In the genomic region with DNA sequence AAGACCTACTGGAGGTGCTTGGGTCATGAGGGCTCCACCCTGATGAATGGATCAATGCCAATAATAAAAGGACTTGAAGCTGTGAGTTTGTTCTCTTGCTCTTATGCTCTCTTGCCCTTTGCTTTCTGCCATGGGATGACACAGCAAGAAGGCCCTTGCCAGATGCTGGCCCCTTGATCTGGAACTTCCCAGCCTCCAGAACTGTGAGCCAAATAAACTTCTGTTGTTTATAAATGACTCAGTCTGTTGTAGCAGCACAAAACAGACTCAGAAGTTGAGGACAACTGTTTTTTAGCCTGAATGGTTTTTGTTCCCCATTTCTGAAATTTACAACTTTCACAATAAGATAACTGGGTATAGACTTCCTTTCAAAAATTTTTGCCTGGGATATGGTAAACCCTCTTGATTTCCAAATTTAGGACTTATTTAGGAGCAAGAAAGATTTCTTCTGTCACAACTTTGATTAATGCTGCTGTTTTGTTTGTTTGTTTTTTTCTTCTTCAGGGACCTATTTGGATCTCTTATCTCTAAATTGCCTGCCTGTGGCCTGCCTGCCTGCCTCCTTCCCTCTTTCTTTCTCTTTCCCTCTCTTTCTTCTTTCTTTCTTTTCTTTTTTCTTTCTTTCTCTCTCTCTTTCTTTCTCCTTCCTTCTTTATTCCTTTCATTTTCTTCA, we compare ENCODE assay signal across 8 cellular contexts. TPM values are rescaled to one million over a fixed set of nuclear protein-coding genes. Genes with fewer than 3 reads are reported as not detected.
A peak's percentile ranks its signal among the peaks of the same experiment; 100 is the strongest.
DNase-seq lines count a peak whose midpoint lies in the region; ATAC-seq lines count a peak whose summit lies in the region.

No MANE protein-coding gene starts in this region.

- DNase-seq in H4 (ENCODE audit: low spot score) (peak; percentile 62), NOMO-1 (lab: John Stamatoyannopoulos, UW; ENCODE audit: unreplicated experiment in 2 of 2) (peak; percentile 40 to 90), iris pigment epithelial cell (ENCODE audit: low read depth) (peak; percentile 85), UCSD-AML1 (lab: John Stamatoyannopoulos, UW; ENCODE audit: unreplicated experiment) (no peak), NCI-H526 (lab: John Stamatoyannopoulos, UW) (no peak)
- DNase-seq in activated effector memory CD4-positive, alpha-beta T cell treated with anti-CD3 and anti-CD28 coated beads, Interleukin-2, amount 50 U/mL, for 16 hours = no peak
- no peak for DNase-seq in stimulated activated CD4-positive, alpha-beta T cell treated with anti-CD3 and anti-CD28 coated beads, Interleukin-12 subunit alpha, Interleukin-12 subunit beta, amount 100 ng/mL, for 4 hours

- ATAC-seq in GM18499 (IDR thresholded peaks at IDR 0.05; ENCODE audit: insufficient read depth, unreplicated experiment) = peak; percentile 63

RNA-seq across cellular contexts. Expression of gene ENTPD1, which starts 12.1 kb away (rescaled TPM):
- 0.12 TPM in 1 of 2 replicates, not detected in the other for total RNA-seq in H4 (2014; rRNA removed; shearing (Covaris generic))

Comparison
In these comparisons a context has a peak if more than half of its experiments do, and no peak if none do; other contexts are left out.
1. DNase-seq: peak in H4 (single experiment), NOMO-1 (2 of 2) and iris pigment epithelial cell (single experiment); none in activated effector memory CD4-positive, alpha-beta T cell treated with anti-CD3 and anti-CD28 coated beads, Interleukin-2, amount 50 U/mL, for 16 hours (single experiment), UCSD-AML1 (single experiment), NCI-H526 (0 of 2) and stimulated activated CD4-positive, alpha-beta T cell treated with anti-CD3 and anti-CD28 coated beads, Interleukin-12 subunit alpha, Interleukin-12 subunit beta, amount 100 ng/mL, for 4 hours (single experiment).